In the genomic region with DNA sequence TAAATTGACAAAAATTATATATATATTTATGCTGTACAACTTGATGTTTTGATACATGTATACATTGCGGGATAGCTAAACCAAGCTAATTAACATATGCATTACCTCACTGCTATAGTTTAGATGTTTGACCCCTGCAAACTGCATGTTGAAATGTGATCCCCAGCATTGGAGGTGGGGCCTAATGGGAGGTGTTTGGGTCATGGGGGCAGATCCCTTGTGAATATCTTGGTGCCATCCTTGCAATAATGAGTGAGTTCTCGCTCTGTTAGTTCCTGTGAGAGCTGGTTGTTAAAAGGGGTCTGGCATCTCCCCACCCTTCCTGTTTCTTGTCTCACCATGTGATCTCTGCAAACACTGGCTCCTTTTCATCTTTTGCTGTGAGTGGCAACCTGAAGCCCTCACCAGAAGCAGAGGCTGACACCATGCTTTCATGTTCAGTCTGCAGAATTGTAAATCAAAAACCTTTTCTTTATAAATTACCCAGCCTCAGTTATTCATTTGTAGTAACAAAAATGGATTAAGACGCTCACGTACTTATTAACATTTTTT, we compare ENCODE assay signal across 18 cellular contexts.
DNase-seq lines count a peak whose midpoint lies in the region; ATAC-seq and TF ChIP-seq lines count a peak whose summit lies in the region.
"Had no signal": no experiment of that assay in that cellular context is flagged by ENCODE, and none has a peak within 500 bp of the region (broad histone marks: within the 10 kb centered on the region; RNA-seq: fewer than 3 reads in every experiment).

No MANE protein-coding gene starts in this region.

- H3K36me3 ChIP-seq in Loucy (ENCODE audit: insufficient read depth, low read length) (no peaks in the 10 kb centered on the region), GM23248 (ENCODE audit: low read depth) (no peaks in the 10 kb centered on the region)

- H3K27ac ChIP-seq in GM23248: no peak overlapping the region

- H3K27ac Mint-ChIP-seq in glutamatergic neuron (ENCODE audit: unreplicated experiment): peak overlapping the region; percentile 56
- H3K27ac Mint-ChIP-seq: CD4-positive, alpha-beta memory T cell had no signal

- TF ChIP-seq CTCF in Loucy (conservative IDR thresholded peaks at IDR 0.05; ENCODE audit: low read length) (no peak), glutamatergic neuron (IDR thresholded peaks at IDR 0.05; ENCODE audit: partially characterized antibody, unreplicated experiment) (no peak)

- peak overlapping the region; percentile 40 for H3K4me3 Mint-ChIP-seq in glutamatergic neuron (ENCODE audit: unreplicated experiment)
- H3K4me3 Mint-ChIP-seq: CD4-positive, alpha-beta memory T cell had no signal

- in situ Hi-C loops in GM23248 (cut with MboI): no loop called here

- no peaks in the 10 kb centered on the region for H3K9me3 Mint-ChIP-seq in glutamatergic neuron (ENCODE audit: unreplicated experiment)
- H3K9me3 Mint-ChIP-seq: CD4-positive, alpha-beta memory T cell had no signal

- H3K27me3 Mint-ChIP-seq in glutamatergic neuron (ENCODE audit: unreplicated experiment): peaks cover 2% of the 10 kb centered on the region

- no peaks in the 10 kb centered on the region for H3K36me3 Mint-ChIP-seq in glutamatergic neuron (ENCODE audit: unreplicated experiment)
- H3K36me3 Mint-ChIP-seq: CD4-positive, alpha-beta memory T cell had no signal

- H3K4me2 ChIP-seq in Loucy (ENCODE audit: low read depth, low read length, poor library complexity, severe bottlenecking) (no peak overlapping the region), GM23248 (ENCODE audit: unreplicated experiment) (no peak overlapping the region)

- H3K79me2 ChIP-seq in Loucy (ENCODE audit: insufficient read depth, low read length) (no peaks in the 10 kb centered on the region), GM23248 (ENCODE audit: insufficient read depth) (no peaks in the 10 kb centered on the region)

- DNase-seq in NCI-H1105 treated with DMSO at 0.1 percent for 48 hours (lab: John Stamatoyannopoulos, UW) (peak; percentile 21), NCI-H1105 (lab: John Stamatoyannopoulos, UW) (no peak), NCI-H510A treated with DMSO at 0.1 percent for 48 hours (lab: John Stamatoyannopoulos, UW) (peak; percentile 56), glutamatergic neuron (peak; percentile 51), SW480 (ENCODE audit: low spot score) (no peak), GM23248 (no peak)
- DNase-seq: 8988T; CD4-positive, alpha-beta memory T cell; GDM1; GOT3; KG1; NCI-H1694; NCI-H2171 treated with DMSO at 0.1 percent for 48 hours; NCI-H774; T-helper 1 cell had no signal

- H2AFZ ChIP-seq in Loucy (ENCODE audit: low read length) (peak overlapping the region; percentile 33; the same call in 1 of the 2 replicates), GM23248 (no peak overlapping the region)

- H3K9me2 ChIP-seq in Loucy (replicated peaks; ENCODE audit: low read depth, low read length): no peaks in the 10 kb centered on the region
- no peaks in the 10 kb centered on the region for H3K9me2 ChIP-seq in GM23248 (ENCODE audit: insufficient read depth)

- H3F3A ChIP-seq in Loucy (ENCODE audit: low read depth): no peaks in the 10 kb centered on the region
- H3F3A ChIP-seq in GM23248 (ENCODE audit: insufficient read depth): no peaks in the 10 kb centered on the region

- H3K27me3 ChIP-seq in Loucy (ENCODE audit: insufficient read depth, low read length, poor library complexity, severe bottlenecking): no peaks in the 10 kb centered on the region
- H3K27me3 ChIP-seq in GM23248 (replicated peaks; ENCODE audit: insufficient read depth): 0 out of 2 replicates have a peak, but pooled peaks cover 6% of the 10 kb centered on the region

- 69 to 70% methylated on average over 4 of the region's 4 CpGs for WGBS in GM23248 (ENCODE audit: low coverage in 1 of 2, low lambda C conversion rate in 2 of 2, missing lambda C conversion rate in 2 of 2), 2 experiments

- H4K20me1 ChIP-seq in Loucy (ENCODE audit: insufficient read depth, low read length, poor library complexity, severe bottlenecking): no peaks in the 10 kb centered on the region
- H4K20me1 ChIP-seq in GM23248 (ENCODE audit: insufficient read depth): no peaks in the 10 kb centered on the region

- no peak for ATAC-seq in HG03521 (IDR thresholded peaks at IDR 0.05; ENCODE audit: unreplicated experiment)
- ATAC-seq: GM12878 had no signal

- H3K9me3 ChIP-seq in Loucy (ENCODE audit: insufficient read depth, low read depth, low read length): no peaks in the 10 kb centered on the region
- no peaks in the 10 kb centered on the region for H3K9me3 ChIP-seq in GM23248 (ENCODE audit: low read depth)

- H3K4me3 ChIP-seq in Loucy (ENCODE audit: low read length, poor library complexity, severe bottlenecking) (no peak overlapping the region), GM23248 (no peak overlapping the region)
- H3K4me3 ChIP-seq: GM12878 had no signal

- H3K4me1 Mint-ChIP-seq in glutamatergic neuron (ENCODE audit: low read depth, unreplicated experiment): peaks cover 33% of the 10 kb centered on the region

- H3K9ac ChIP-seq in Loucy (ENCODE audit: low read depth, low read length, poor library complexity, severe bottlenecking): no peak overlapping the region
- H3K9ac ChIP-seq in GM23248: no peak overlapping the region

- H3K4me1 ChIP-seq in Loucy (ENCODE audit: insufficient read depth, low read length, poor library complexity, severe bottlenecking) (no peaks in the 10 kb centered on the region), GM23248 (ENCODE audit: insufficient read depth) (no peaks in the 10 kb centered on the region)

Comparison
In these comparisons a context has a peak if more than half of its experiments do, and no peak if none do; other contexts are left out.
1. DNase-seq: peak in NCI-H1105 treated with DMSO at 0.1 percent for 48 hours (single experiment), NCI-H510A treated with DMSO at 0.1 percent for 48 hours (single experiment) and glutamatergic neuron (single experiment); none in NCI-H1105 (single experiment), SW480 (single experiment) and GM23248 (single experiment).